Comparison of ENCODE assay signal across 11 cellular contexts in genomic region chr1:109624215-109625010, GRCh38. TPM values are rescaled to one million over a fixed set of nuclear protein-coding genes. Genes with fewer than 3 reads are reported as not detected.
A peak's percentile ranks its signal among the peaks of the same experiment; 100 is the strongest.
DNase-seq lines count a peak whose midpoint lies in the region; ATAC-seq, FAIRE-seq and TF ChIP-seq lines count a peak whose summit lies in the region.
"Had no signal": no experiment of that assay in that cellular context is flagged by ENCODE, and none has a peak within 500 bp of the region (broad histone marks: within the 10 kb centered on the region; RNA-seq: fewer than 3 reads in every experiment).

No MANE protein-coding gene starts in this region.

- intact Hi-C loops in GM12878 (cut with micrococcal nuclease; ENCODE audit: unreplicated experiment) (loop anchor here (5.0 kb wide), 1 partner anchor 132 kb away; the partner anchor contains the start of gene CYB561D1), left ventricle myocardium superior (cut with micrococcal nuclease) (no loop called here)

- H3K27me3 ChIP-seq in GM12878 (replicated peaks in 1 of 2; ENCODE audit: control insufficient read depth in 2 of 2, insufficient read depth in 2 of 2, low read length in 1 of 2) (no peaks in the 10 kb centered on the region), skeletal muscle satellite cell (ENCODE audit: control insufficient read depth, insufficient read depth, low read length) (no peaks in the 10 kb centered on the region)

- peaks cover 2% of the 10 kb centered on the region for H3K27me3 Mint-ChIP-seq in nephron progenitor cell (ENCODE audit: low read depth, poor library complexity)

- DNase-seq in SKM-1 treated with dmso at 0.1 percent for 144 hours (lab: John Stamatoyannopoulos, UW; ENCODE audit: unreplicated experiment), result peak; percentile 28
- DNase-seq in SKM-1 (lab: John Stamatoyannopoulos, UW; ENCODE audit: unreplicated experiment), result no peak
- peak; percentile 65 for DNase-seq in NAMALWA (ENCODE audit: low spot score)
- DNase-seq in GM12878 (ENCODE audit: low read depth, low spot score), result no peak
- no peak for DNase-seq in nephron progenitor cell
- DNase-seq in left ventricle myocardium superior, result no peak
- DNase-seq: OCI-M1 had no signal

- H3K4me2 ChIP-seq in GM12878 (ENCODE audit: control insufficient read depth, insufficient read depth), result peak overlapping the region; percentile 26
- peak overlapping the region; percentile 24 for H3K4me2 ChIP-seq in skeletal muscle satellite cell (ENCODE audit: low read length)

- no peak overlapping the region for H2AFZ ChIP-seq in GM12878 (ENCODE audit: control insufficient read depth, low read depth, low read length)

- no peak for TF ChIP-seq RAD21 in GM12878 (IDR thresholded peaks at IDR 0.05; ENCODE audit: insufficient read depth, low read depth, low read length)

- POLR2A ChIA-PET in GM12878 (lab: Charles Lee), result interaction anchor here (1.7 to 2.2 kb wide), 2 partner anchors 11 to 76 kb away, joined by 6 to 14 read pairs; partner anchors contain the start of gene GNAI3

- peak overlapping the region; percentile 58 for H3K9ac ChIP-seq in GM12878 (ENCODE audit: control insufficient read depth, insufficient read depth, low read length)
- H3K9ac ChIP-seq in skeletal muscle satellite cell (ENCODE audit: low read depth, low read length), result peak overlapping the region; percentile 0

- 21% methylated on average over 16 of the region's 16 CpGs for WGBS in GM12878 (ENCODE audit: insufficient coverage, insufficient replicate concordance, low lambda C conversion rate, missing lambda C conversion rate)

- peaks cover 0 to 12% of the 10 kb centered on the region in 2 experiments; a peak in 3 of 4 replicates for H3K36me3 ChIP-seq in GM12878 (ENCODE audit: control insufficient read depth in 2 of 2, insufficient read depth in 2 of 2, low read length in 1 of 2)
- peaks cover 42% of the 10 kb centered on the region for H3K36me3 ChIP-seq in skeletal muscle satellite cell (ENCODE audit: insufficient read depth, low read length)

- CTCF ChIA-PET in GM12878 (lab: Yijun Ruan, JAX), result interaction anchor here (0.8 to 3.3 kb wide), 11 partner anchors 12 to 405 kb away, joined by 3 to 22 read pairs (median 4); partner anchors contain the start of gene GNAI3

- no peak for TF ChIP-seq EP300 in GM12878 (IDR thresholded peaks at IDR 0.05; ENCODE audit: borderline replicate concordance in 1 of 2, control insufficient read depth in 1 of 2, low read depth in 2 of 2, low read length in 2 of 2)

- no peak for TF ChIP-seq POLR2A in GM12878 (IDR thresholded peaks at IDR 0.05; ENCODE audit: low read depth, low read length)

- in situ Hi-C loops in GM12878 (cut with MboI), result loop anchor here (5.0 kb wide), 2 partner anchors 77 to 137 kb away; partner anchors contain the start of gene GNAI3

- H3K4me1 Mint-ChIP-seq in nephron progenitor cell, result peaks cover 66% of the 10 kb centered on the region

- TF ChIP-seq CTCF in GM12878 (IDR thresholded peaks at IDR 0.05 in 2 of 3, conservative IDR thresholded peaks at IDR 0.05 in 1 of 3; ENCODE audit: control insufficient read depth in 2 of 3, extremely low read depth in 1 of 3, insufficient read depth in 1 of 3, low read depth in 3 of 3, low read length in 3 of 3) (no peak), nephron progenitor cell (IDR thresholded peaks at IDR 0.05) (no peak)

- RAD21 ChIA-PET in GM12878 (lab: Charles Lee; ENCODE audit: unreplicated experiment), result interaction anchor here (0.9 to 2.7 kb wide), 6 partner anchors 9 to 132 kb away, joined by 3 to 15 read pairs (median 8); partner anchors contain the start of gene GNAI3

- H4K20me1 ChIP-seq in GM12878 (ENCODE audit: control insufficient read depth, insufficient read depth), result no peaks in the 10 kb centered on the region

- no TSS peak for BruUV-seq in GM12878 (replicated peaks; lab: Mats Ljungman, UMichigan)

- no peaks in the 10 kb centered on the region for H3K9me3 Mint-ChIP-seq in nephron progenitor cell

- no peak overlapping the region for H3K4me3 Mint-ChIP-seq in nephron progenitor cell

- H3K79me2 ChIP-seq in GM12878 (ENCODE audit: control insufficient read depth, insufficient read depth, low read length), result peaks cover 51% of the 10 kb centered on the region

- peak overlapping the region; percentile 53 for H3K27ac ChIP-seq in GM12878 (ENCODE audit: control insufficient read depth, insufficient read depth)

- H3K9me3 ChIP-seq in GM12878 (replicated peaks; ENCODE audit: control insufficient read depth, insufficient read depth, low read length), result no peaks in the 10 kb centered on the region
- H3K9me3 ChIP-seq in skeletal muscle satellite cell (replicated peaks; ENCODE audit: low read length), result no peaks in the 10 kb centered on the region
- H3K9me3 ChIP-seq: mucosa of descending colon had no signal

- H3K4me1 ChIP-seq in GM12878 (ENCODE audit: control insufficient read depth, insufficient read depth, low read length) (peaks cover 30% of the 10 kb centered on the region), skeletal muscle satellite cell (ENCODE audit: control insufficient read depth, insufficient read depth, low read length) (peaks cover 38% of the 10 kb centered on the region)

- peak; percentile 32 for ATAC-seq in GM12878
- ATAC-seq in GM19455 (IDR thresholded peaks at IDR 0.05; ENCODE audit: unreplicated experiment), result no peak
- ATAC-seq in left ventricle myocardium superior, result no peak
- ATAC-seq: HCT116, mucosa of descending colon had no signal

- H3K27ac Mint-ChIP-seq in nephron progenitor cell, result no peak overlapping the region

- SMC1A ChIA-PET in GM12878 (lab: Charles Lee; ENCODE audit: uncharacterized antibody, unreplicated experiment), result interaction anchor here (0.6 to 2.3 kb wide), 7 partner anchors 10 to 359 kb away, joined by 3 to 13 read pairs (median 4); partner anchors contain the start of gene GNAI3

- H3K36me3 Mint-ChIP-seq in nephron progenitor cell (ENCODE audit: low read depth), result peaks cover 19% of the 10 kb centered on the region

- no peak for FAIRE-seq in GM12878 (lab: Jason Lieb, UNC)

- H3K4me3 ChIP-seq in GM12878 (peak overlapping the region; percentile 59), skeletal muscle satellite cell (ENCODE audit: low read length) (peak overlapping the region; percentile 21)
- H3K4me3 ChIP-seq: mucosa of descending colon had no signal

RNA-seq across cellular contexts. Expression of gene AMPD2, which starts 4.8 kb away (rescaled TPM):
- total RNA-seq in GM12878 (2013; cell fraction: nucleolus; rRNA removed), result 113 and 156 TPM in 2 replicates
- 43.4 and 49.9 TPM in 2 replicates for total RNA-seq in GM12878 (2014; rRNA removed)
- 19.0 and 19.5 TPM in 2 replicates for total RNA-seq in GM12878 (2014; rRNA removed; fragmentation: Illumina TruSeq; extraction: Trizol)
- total RNA-seq in GM12878 (2021), result 66.5 and 75.9 TPM in 2 replicates
- polyA plus RNA-seq in GM12878 (2011; ENCODE audit: low read depth), result 35.2 TPM
- polyA plus RNA-seq in GM12878 (2011; rRNA removed), result 9.9 and 30.0 TPM in 2 replicates
- 27.1 and 34.8 TPM in 2 replicates for polyA plus RNA-seq in GM12878 (2011; cell fraction: cytosol; rRNA removed)
- 346 and 354 TPM in 2 replicates for polyA plus RNA-seq in GM12878 (2011; cell fraction: nucleus; rRNA removed)
- 54.0 and 66.8 TPM in 2 replicates for polyA plus RNA-seq in GM12878 (2012)
- 11.8 and 30.9 TPM in 2 replicates for polyA plus RNA-seq in GM12878 (2014; fragmentation: Illumina TruSeq; extraction: Trizol)
- 1 to 10 TPM; 2.0 to 3.0 TPM for polyA plus RNA-seq in GM12878 (2014; fragmentation: Nextera tagmentation; extraction: Ambion mirVana)
- polyA plus RNA-seq in GM12878 (2014; rRNA removed), result 40.9 and 44.4 TPM in 2 replicates
- 10 to 100 TPM; 31.8 to 33.1 TPM for polyA plus RNA-seq in GM12878 (2016; fragmentation: Nextera tagmentation; extraction: Ambion mirVana)
- 29.3 and 51.2 TPM in 2 replicates for polyA minus RNA-seq in GM12878 (2011; rRNA and poly(A)+ RNA removed)
- 15.6 and 17.7 TPM in 2 replicates for polyA minus RNA-seq in GM12878 (2011; cell fraction: cytosol; rRNA and poly(A)+ RNA removed)
- 61.1 and 93.7 TPM in 2 replicates for polyA minus RNA-seq in GM12878 (2011; cell fraction: nucleus; rRNA and poly(A)+ RNA removed)
- 55.3 and 63.6 TPM in 2 replicates for total RNA-seq in skeletal muscle satellite cell (2012; rRNA removed)
- 11.0 TPM for total RNA-seq in left ventricle myocardium superior

RNA-seq across cellular contexts. Expression of gene GNAT2, which starts 5.0 kb away (rescaled TPM):
- total RNA-seq in GM12878 (2013; cell fraction: nucleolus; rRNA removed), result not detected in 2 replicates
- 0.23 and 0.38 TPM in 2 replicates for total RNA-seq in GM12878 (2014; rRNA removed)
- 0.31 and 0.69 TPM in 2 replicates for total RNA-seq in GM12878 (2014; rRNA removed; fragmentation: Illumina TruSeq; extraction: Trizol)
- total RNA-seq in GM12878 (2021), result 0.85 and 0.92 TPM in 2 replicates
- 0.28 TPM for polyA plus RNA-seq in GM12878 (2011; ENCODE audit: low read depth)
- 0.30 and 0.54 TPM in 2 replicates for polyA plus RNA-seq in GM12878 (2011; rRNA removed)
- 0.23 and 0.27 TPM in 2 replicates for polyA plus RNA-seq in GM12878 (2011; cell fraction: cytosol; rRNA removed)
- 0.13 and 0.15 TPM in 2 replicates for polyA plus RNA-seq in GM12878 (2011; cell fraction: nucleus; rRNA removed)
- polyA plus RNA-seq in GM12878 (2012), result 0.31 and 0.49 TPM in 2 replicates
- polyA plus RNA-seq in GM12878 (2014; fragmentation: Illumina TruSeq; extraction: Trizol), result 0.26 and 0.59 TPM in 2 replicates
- polyA plus RNA-seq in GM12878 (2014; fragmentation: Nextera tagmentation; extraction: Ambion mirVana), result under 1 TPM; 0.08 to 0.77 TPM
- polyA plus RNA-seq in GM12878 (2014; rRNA removed), result 0.28 and 0.36 TPM in 2 replicates
- 1 to 10 TPM in 1 of 2 experiments, under 1 TPM in 1; 0.46 to 1.3 TPM for polyA plus RNA-seq in GM12878 (2016; fragmentation: Nextera tagmentation; extraction: Ambion mirVana)
- 1.1 and 1.8 TPM in 2 replicates for polyA minus RNA-seq in GM12878 (2011; rRNA and poly(A)+ RNA removed)
- polyA minus RNA-seq in GM12878 (2011; cell fraction: cytosol; rRNA and poly(A)+ RNA removed), result not detected in 2 replicates
- not detected in 2 replicates for polyA minus RNA-seq in GM12878 (2011; cell fraction: nucleus; rRNA and poly(A)+ RNA removed)
- 0.22 TPM in 1 of 2 replicates, not detected in the other for total RNA-seq in skeletal muscle satellite cell (2012; rRNA removed)
- total RNA-seq in left ventricle myocardium superior, result not detected
- total RNA-seq: mucosa of descending colon had no signal

RNA-seq across cellular contexts. Expression of gene GSTM4, which starts 31.5 kb away (rescaled TPM):
- total RNA-seq in GM12878 (2013; cell fraction: nucleolus; rRNA removed), result 48.3 and 51.3 TPM in 2 replicates
- total RNA-seq in GM12878 (2014; rRNA removed) (14.3 and 15.1 TPM in 2 replicates), GM12878 (2014; rRNA removed; fragmentation: Illumina TruSeq; extraction: Trizol) (13.6 and 14.5 TPM in 2 replicates), GM12878 (2021) (20.4 and 21.4 TPM in 2 replicates), left ventricle myocardium superior (46.5 TPM)
- 16.5 TPM for polyA plus RNA-seq in GM12878 (2011; ENCODE audit: low read depth)
- polyA plus RNA-seq in GM12878 (2011; rRNA removed) (23.0 and 37.2 TPM in 2 replicates), GM12878 (2014; fragmentation: Illumina TruSeq; extraction: Trizol) (25.8 and 31.7 TPM in 2 replicates), GM12878 (2014; fragmentation: Nextera tagmentation; extraction: Ambion mirVana) (10 to 100 TPM; 16.9 to 17.0 TPM), GM12878 (2014; rRNA removed) (25.3 and 26.8 TPM in 2 replicates), GM12878 (2016; fragmentation: Nextera tagmentation; extraction: Ambion mirVana) (10 to 100 TPM; 25.6 to 27.7 TPM)
- polyA plus RNA-seq in GM12878 (2011; cell fraction: cytosol; rRNA removed), result 34.1 and 36.8 TPM in 2 replicates
- 35.2 and 44.5 TPM in 2 replicates for polyA plus RNA-seq in GM12878 (2011; cell fraction: nucleus; rRNA removed)
- 17.4 and 19.3 TPM in 2 replicates for polyA plus RNA-seq in GM12878 (2012)
- polyA minus RNA-seq in GM12878 (2011; rRNA and poly(A)+ RNA removed), result 18.4 and 20.5 TPM in 2 replicates
- polyA minus RNA-seq in GM12878 (2011; cell fraction: cytosol; rRNA and poly(A)+ RNA removed), result 8.7 and 11.6 TPM in 2 replicates
- 20.7 and 26.0 TPM in 2 replicates for polyA minus RNA-seq in GM12878 (2011; cell fraction: nucleus; rRNA and poly(A)+ RNA removed)
- 4.8 and 6.6 TPM in 2 replicates for total RNA-seq in skeletal muscle satellite cell (2012; rRNA removed)

RNA-seq across cellular contexts. Expression of gene GSTM2, which starts 43.4 kb away (rescaled TPM):
- 67.1 and 70.5 TPM in 2 replicates for total RNA-seq in GM12878 (2013; cell fraction: nucleolus; rRNA removed)
- total RNA-seq in GM12878 (2014; rRNA removed) (10.5 and 11.4 TPM in 2 replicates), GM12878 (2014; rRNA removed; fragmentation: Illumina TruSeq; extraction: Trizol) (9.9 and 13.5 TPM in 2 replicates), GM12878 (2021) (21.6 and 23.3 TPM in 2 replicates), left ventricle myocardium superior (83.6 TPM)
- polyA plus RNA-seq in GM12878 (2011; ENCODE audit: low read depth), result 68.5 TPM
- polyA plus RNA-seq in GM12878 (2011; rRNA removed) (4.8 and 8.3 TPM in 2 replicates), GM12878 (2014; fragmentation: Illumina TruSeq; extraction: Trizol) (31.8 and 32.0 TPM in 2 replicates), GM12878 (2014; fragmentation: Nextera tagmentation; extraction: Ambion mirVana) (10 to 100 TPM; 29.6 to 30.4 TPM), GM12878 (2014; rRNA removed) (28.1 and 32.3 TPM in 2 replicates), GM12878 (2016; fragmentation: Nextera tagmentation; extraction: Ambion mirVana) (10 to 100 TPM; 12.7 to 17.1 TPM)
- polyA plus RNA-seq in GM12878 (2011; cell fraction: cytosol; rRNA removed), result 6.3 and 7.1 TPM in 2 replicates
- 46.8 and 76.5 TPM in 2 replicates for polyA plus RNA-seq in GM12878 (2011; cell fraction: nucleus; rRNA removed)
- polyA plus RNA-seq in GM12878 (2012), result 62.3 and 69.9 TPM in 2 replicates
- 3.0 and 4.2 TPM in 2 replicates for polyA minus RNA-seq in GM12878 (2011; rRNA and poly(A)+ RNA removed)
- polyA minus RNA-seq in GM12878 (2011; cell fraction: cytosol; rRNA and poly(A)+ RNA removed), result 1.1 TPM in 1 of 2 replicates, not detected in the other
- 5.8 and 6.2 TPM in 2 replicates for polyA minus RNA-seq in GM12878 (2011; cell fraction: nucleus; rRNA and poly(A)+ RNA removed)
- 7.4 and 8.4 TPM in 2 replicates for total RNA-seq in skeletal muscle satellite cell (2012; rRNA removed)

Comparison
In these comparisons a context has a peak if more than half of its experiments do, and no peak if none do; other contexts are left out.
1. DNase-seq: peak in SKM-1 treated with dmso at 0.1 percent for 144 hours (single experiment) and NAMALWA (single experiment); none in SKM-1 (single experiment), GM12878 (single experiment), nephron progenitor cell (single experiment) and left ventricle myocardium superior (single experiment).